10 cellular contexts compared by ENCODE assay signal in the genomic region with DNA sequence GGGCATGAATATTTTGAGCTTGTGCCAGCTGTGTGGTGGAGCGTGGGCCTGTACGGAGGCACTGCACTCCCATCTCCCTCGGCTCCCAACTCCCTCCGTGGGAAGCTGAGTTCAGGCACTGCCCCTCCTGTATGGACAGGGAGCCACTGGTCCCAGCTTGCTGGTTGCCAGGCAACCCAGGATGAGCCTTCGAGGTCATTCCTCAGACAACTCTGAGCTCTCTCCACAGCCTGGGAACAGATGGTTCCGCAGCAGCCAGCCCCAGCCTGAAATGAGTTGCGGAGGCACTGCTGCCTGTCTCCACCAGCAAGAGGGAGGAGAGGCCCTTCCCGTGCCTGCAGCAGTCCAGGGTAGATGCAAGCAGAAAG. TPM values are rescaled to one million over a fixed set of nuclear protein-coding genes. Genes with fewer than 3 reads are reported as not detected.
DNase-seq lines count a peak whose midpoint lies in the region; ATAC-seq and TF ChIP-seq lines count a peak whose summit lies in the region.
"Had no signal": no experiment of that assay in that cellular context is flagged by ENCODE, and none has a peak within 500 bp of the region (broad histone marks: within the 10 kb centered on the region; RNA-seq: fewer than 3 reads in every experiment).

No MANE protein-coding gene starts in this region.

- H3K4me1 Mint-ChIP-seq in neural progenitor cell (peaks cover 23% of the 10 kb centered on the region), Calu3 (ENCODE audit: low read depth, unreplicated experiment) (no peaks in the 10 kb centered on the region)
- H3K4me1 Mint-ChIP-seq: immature natural killer cell had no signal

- no peak overlapping the region for H3K27ac ChIP-seq in neural progenitor cell

- no peak overlapping the region for H3K4me3 Mint-ChIP-seq in neural progenitor cell
- no peak overlapping the region for H3K4me3 Mint-ChIP-seq in Calu3 (ENCODE audit: low read depth, unreplicated experiment)
- H3K4me3 Mint-ChIP-seq: immature natural killer cell had no signal

- H3K4me3 ChIP-seq in epithelial cell of esophagus (ENCODE audit: low read length) = no peak overlapping the region
- no peak overlapping the region for H3K4me3 ChIP-seq in neural progenitor cell

- H3K9ac ChIP-seq in neural progenitor cell = no peak overlapping the region

- CTCF ChIA-PET in Calu3 (lab: Charles Lee) = no interaction called here

- no TSS peak for BruUV-seq in Calu3 (replicated peaks; lab: Mats Ljungman, UMichigan)

- H4K20me1 ChIP-seq in neural progenitor cell (ENCODE audit: low read depth) = no peaks in the 10 kb centered on the region

- no peaks in the 10 kb centered on the region for H3K36me3 ChIP-seq in neural progenitor cell

- peaks cover 6% of the 10 kb centered on the region for H3F3A ChIP-seq in neural progenitor cell (ENCODE audit: low read depth)

- H3K27me3 Mint-ChIP-seq in neural progenitor cell (ENCODE audit: insufficient read depth, low read depth) (peaks cover 12% of the 10 kb centered on the region), Calu3 (ENCODE audit: unreplicated experiment) (no peaks in the 10 kb centered on the region)

- peak overlapping the region; percentile 95 for H3K27ac Mint-ChIP-seq in neural progenitor cell
- no peak overlapping the region for H3K27ac Mint-ChIP-seq in Calu3 (ENCODE audit: unreplicated experiment)
- H3K27ac Mint-ChIP-seq: immature natural killer cell had no signal

- DNase-seq in EH (ENCODE audit: low read depth) = peak; percentile 63
- peak; percentile 92 to 94 for DNase-seq in NCI-H524 (lab: John Stamatoyannopoulos, UW)
- peak; percentile 75 for DNase-seq in epithelial cell of esophagus (ENCODE audit: low read depth)
- peak; percentile 80 for DNase-seq in neural progenitor cell (ENCODE audit: low spot score)
- DNase-seq in dermis blood vessel endothelial cell = no peak
- no peak for DNase-seq in activated effector memory CD4-positive, alpha-beta T cell treated with Interleukin-2 at 50 U/mL for 16 hours
- no peak for DNase-seq in Calu3
- DNase-seq: immature natural killer cell, NCI-H2029 treated with DMSO at 0.1 percent for 48 hours had no signal

- H3K27me3 ChIP-seq in neural progenitor cell = no peaks in the 10 kb centered on the region

- ATAC-seq in HG03439 (IDR thresholded peaks at IDR 0.05; ENCODE audit: unreplicated experiment) = no peak

- H3K79me2 ChIP-seq in neural progenitor cell (ENCODE audit: low read depth) = no peaks in the 10 kb centered on the region

- intact Hi-C loops in Calu3 (cut with micrococcal nuclease; ENCODE audit: unreplicated experiment) = no loop called here

- H3K4me1 ChIP-seq in neural progenitor cell = peaks cover 9% of the 10 kb centered on the region

- H2AFZ ChIP-seq in neural progenitor cell (replicated peaks) = peak overlapping the region; percentile 63

- H3K9me3 Mint-ChIP-seq in neural progenitor cell (no peaks in the 10 kb centered on the region), Calu3 (ENCODE audit: low read depth, unreplicated experiment) (no peaks in the 10 kb centered on the region)
- H3K9me3 Mint-ChIP-seq: immature natural killer cell had no signal

- TF ChIP-seq CTCF in epithelial cell of esophagus (IDR thresholded peaks at IDR 0.05; ENCODE audit: insufficient read depth, low read depth, low read length, missing control alignments) (no peak), neural progenitor cell (IDR thresholded peaks at IDR 0.05) (no peak), Calu3 (IDR thresholded peaks at IDR 0.05; ENCODE audit: unreplicated experiment) (no peak)

- no peak overlapping the region for H3K4me2 ChIP-seq in neural progenitor cell

- H3K9me3 ChIP-seq in neural progenitor cell (ENCODE audit: low read depth) = no peaks in the 10 kb centered on the region

- no peaks in the 10 kb centered on the region for H3K36me3 Mint-ChIP-seq in neural progenitor cell
- no peaks in the 10 kb centered on the region for H3K36me3 Mint-ChIP-seq in Calu3 (ENCODE audit: insufficient read depth, unreplicated experiment)
- H3K36me3 Mint-ChIP-seq: immature natural killer cell had no signal

RNA-seq across cellular contexts. Expression of gene TENT5B, which starts 58.4 kb away (rescaled TPM):
- 3.2 and 7.2 TPM in 2 replicates for total RNA-seq in neural progenitor cell (ENCODE audit: low replicate concordance)
- 0.17 and 0.33 TPM in 2 replicates for total RNA-seq in dermis blood vessel endothelial cell
- 0.59 and 1.0 TPM in 2 replicates for total RNA-seq in Calu3 (2022)

Comparison
In these comparisons a context has a peak if more than half of its experiments do, and no peak if none do; other contexts are left out.
1. DNase-seq: peak in EH (single experiment), NCI-H524 (2 of 2), epithelial cell of esophagus (single experiment) and neural progenitor cell (single experiment); none in dermis blood vessel endothelial cell (single experiment), activated effector memory CD4-positive, alpha-beta T cell treated with Interleukin-2 at 50 U/mL for 16 hours (single experiment) and Calu3 (single experiment).